Comparison of ENCODE assay signal across 22 cellular contexts in genomic region chr20:17823382-17824144, GRCh38.
DNase-seq lines count a peak whose midpoint lies in the region; ATAC-seq and TF ChIP-seq lines count a peak whose summit lies in the region.
"Had no signal": no experiment of that assay in that cellular context is flagged by ENCODE, and none has a peak within 500 bp of the region (broad histone marks: within the 10 kb centered on the region; RNA-seq: fewer than 3 reads in every experiment).

No MANE protein-coding gene starts in this region.

- in situ Hi-C loops in transverse colon (cut with MboI; ENCODE audit: low pct_ligation_motif_present in 1 of 4, low pct_unique_long_range_greater_than_20kb in 1 of 4, low sequenced_read_pairs in 3 of 4), result no loop called here

- 60 to 63% methylated on average over 9 to 10 of the region's 10 CpGs for WGBS in transverse colon (ENCODE audit: low coverage in 1 of 2), 2 donors

- no peak overlapping the region for H3K9ac ChIP-seq in duodenal mucosa (ENCODE audit: low read depth in 1 of 2, low read length in 2 of 2)
- H3K9ac ChIP-seq: neural progenitor cell had no signal

- H3K4me1 ChIP-seq in duodenal mucosa (ENCODE audit: control insufficient read depth in 1 of 2, insufficient read depth in 2 of 2, low read length in 2 of 2) (peaks cover 42 to 48% of the 10 kb centered on the region in 2 donors), transverse colon (peaks cover 11 to 49% (median 23%) of the 10 kb centered on the region in 4 donors)
- H3K4me1 ChIP-seq: neural progenitor cell, psoas muscle had no signal

- peaks cover 0 to 4% of the 10 kb centered on the region in 2 donors for H3K9me3 Mint-ChIP-seq in effector memory CD8-positive, alpha-beta T cell
- H3K9me3 Mint-ChIP-seq: activated naive CD8-positive, alpha-beta T cell treated with anti-CD3 and anti-CD28 coated beads, Interleukin-2, amount 10 ng/mL, durations not matched to agents 7 days and 5 days had no signal

- H3K9me3 ChIP-seq in duodenal mucosa (ENCODE audit: control insufficient read depth in 1 of 2, low read length in 2 of 2), result peaks cover 2 to 7% of the 10 kb centered on the region in 2 donors
- H3K9me3 ChIP-seq in transverse colon, result no peaks in the 10 kb centered on the region
- H3K9me3 ChIP-seq: psoas muscle had no signal

- CTCF ChIA-PET in RWPE1 (lab: Yijun Ruan, JAX), result interaction anchor here (0.6 kb wide), 1 partner anchor 141 kb away, joined by 3 read pairs; no protein-coding TSS in a partner anchor

- TF ChIP-seq EP300 in transverse colon (IDR thresholded peaks at IDR 0.05; ENCODE audit: low read depth), result no peak

- peak overlapping the region; percentile 40 for H3K27ac ChIP-seq in duodenal mucosa (ENCODE audit: low read depth, low read length)
- H3K27ac ChIP-seq in transverse colon, result peak overlapping the region; percentile 79 to 86 (median 83)
- no peak overlapping the region for H3K27ac ChIP-seq in RWPE1
- H3K27ac ChIP-seq: neural progenitor cell, psoas muscle, WERI-Rb-1 had no signal

- TF ChIP-seq CTCF in transverse colon (IDR thresholded peaks at IDR 0.05), result peak in 1 of 5 experiments; percentile 12
- TF ChIP-seq CTCF in RWPE1 (conservative IDR thresholded peaks at IDR 0.05; ENCODE audit: low read depth), result no peak

- H3K4me3 ChIP-seq in duodenal mucosa (ENCODE audit: low read depth in 1 of 2, low read length in 2 of 2), result no peak overlapping the region
- no peak overlapping the region for H3K4me3 ChIP-seq in transverse colon
- H3K4me3 ChIP-seq: neural progenitor cell, psoas muscle, tibial nerve had no signal

- POLR2A ChIA-PET in RWPE1 (lab: Yijun Ruan, JAX; ENCODE audit: low non-redundant PET), result no interaction called here

- no peak for TF ChIP-seq POLR2A in transverse colon (IDR thresholded peaks at IDR 0.05)

- intact Hi-C loops in transverse colon (cut with DNase I; ENCODE audit: low total_unique reads), result no loop called here

- no peaks in the 10 kb centered on the region for H3K36me3 Mint-ChIP-seq in effector memory CD8-positive, alpha-beta T cell (ENCODE audit: insufficient read depth)
- H3K36me3 Mint-ChIP-seq: activated naive CD8-positive, alpha-beta T cell treated with anti-CD3 and anti-CD28 coated beads, Interleukin-2, amount 10 ng/mL, durations not matched to agents 7 days and 5 days; CD4-positive, CD25-positive, alpha-beta regulatory T cell; neural progenitor cell had no signal

- no peaks in the 10 kb centered on the region for H3K27me3 Mint-ChIP-seq in effector memory CD8-positive, alpha-beta T cell
- H3K27me3 Mint-ChIP-seq: activated naive CD8-positive, alpha-beta T cell treated with anti-CD3 and anti-CD28 coated beads, Interleukin-2, amount 10 ng/mL, durations not matched to agents 7 days and 5 days; CD4-positive, CD25-positive, alpha-beta regulatory T cell; stimulated activated naive CD8-positive, alpha-beta T cell treated with anti-CD3 and anti-CD28 coated beads, Interleukin-15, amount 100 ng/mL, for 72 hours had no signal

- H3K4me1 Mint-ChIP-seq in effector memory CD8-positive, alpha-beta T cell (ENCODE audit: low read depth in 2 of 2), result no peaks in the 10 kb centered on the region

- H3K27ac Mint-ChIP-seq in effector memory CD8-positive, alpha-beta T cell, result peak overlapping the region in 1 of 2 donors; percentile 18
- H3K27ac Mint-ChIP-seq: activated naive CD8-positive, alpha-beta T cell treated with anti-CD3 and anti-CD28 coated beads, Interleukin-2, amount 10 ng/mL, durations not matched to agents 7 days and 5 days; activated T-helper 17 cell treated with anti-CD3 and anti-CD28 coated beads, Interleukin-2, amount 50 U/mL, for 72 hours; CD4-positive, CD25-positive, alpha-beta regulatory T cell; neural progenitor cell; stimulated activated naive CD8-positive, alpha-beta T cell treated with anti-CD3 and anti-CD28 coated beads, Interleukin-15, amount 100 ng/mL, for 72 hours had no signal

- H3K27me3 ChIP-seq in duodenal mucosa (ENCODE audit: control insufficient read depth in 1 of 2, insufficient read depth in 2 of 2, low read length in 2 of 2), result no peaks in the 10 kb centered on the region
- no peaks in the 10 kb centered on the region for H3K27me3 ChIP-seq in transverse colon
- H3K27me3 ChIP-seq: neural progenitor cell, tibial nerve had no signal

- H3K36me3 ChIP-seq in duodenal mucosa (ENCODE audit: control insufficient read depth in 1 of 2, insufficient read depth in 2 of 2, low read length in 2 of 2) (no peaks in the 10 kb centered on the region), transverse colon (no peaks in the 10 kb centered on the region)
- H3K36me3 ChIP-seq: neural progenitor cell, tibial nerve, WERI-Rb-1 had no signal

- DNase-seq in HuH-7 (ENCODE audit: low spot score) (peak; percentile 66), mucosa of gallbladder (ENCODE audit: low spot score) (peak; percentile 57), transverse colon (peak; percentile 46), RWPE1 (ENCODE audit: low spot score) (no peak)
- no peak for DNase-seq in effector memory CD8-positive, alpha-beta T cell
- DNase-seq: activated naive CD8-positive, alpha-beta T cell treated with anti-CD3 and anti-CD28 coated beads, Interleukin-2, amount 10 ng/mL, durations not matched to agents 7 days and 5 days; CD4-positive, CD25-positive, alpha-beta regulatory T cell; effector CD4-positive, alpha-beta T cell; EL; kidney glomerular epithelial cell; NCI-H1092; NCI-H187 treated with DMSO at 0.1 percent for 48 hours; NCI-H69; psoas muscle; stimulated activated naive CD8-positive, alpha-beta T cell treated with anti-CD3 and anti-CD28 coated beads, Interleukin-15, amount 100 ng/mL, for 72 hours; T-helper 9 cell; WERI-Rb-1 had no signal

- no peak overlapping the region for H3K4me3 Mint-ChIP-seq in effector memory CD8-positive, alpha-beta T cell
- H3K4me3 Mint-ChIP-seq: activated naive CD8-positive, alpha-beta T cell treated with anti-CD3 and anti-CD28 coated beads, Interleukin-2, amount 10 ng/mL, durations not matched to agents 7 days and 5 days; activated T-helper 17 cell treated with anti-CD3 and anti-CD28 coated beads, Interleukin-2, amount 50 U/mL, for 72 hours; CD4-positive, CD25-positive, alpha-beta regulatory T cell; neural progenitor cell; stimulated activated naive CD8-positive, alpha-beta T cell treated with anti-CD3 and anti-CD28 coated beads, Interleukin-15, amount 100 ng/mL, for 72 hours had no signal

- ATAC-seq in GM18858 (IDR thresholded peaks at IDR 0.05; ENCODE audit: unreplicated experiment), result no peak
- no peak for ATAC-seq in effector memory CD8-positive, alpha-beta T cell (replicated peaks)
- ATAC-seq: activated T-helper 17 cell treated with anti-CD3 and anti-CD28 coated beads, Interleukin-2, amount 50 U/mL, for 72 hours; stimulated activated naive CD8-positive, alpha-beta T cell treated with anti-CD3 and anti-CD28 coated beads, Interleukin-15, amount 100 ng/mL, for 72 hours had no signal

Comparison
In these comparisons a context has a peak if more than half of its experiments do, and no peak if none do; other contexts are left out.
1. DNase-seq: peak in HuH-7 (single experiment), mucosa of gallbladder (single experiment) and transverse colon (single experiment); none in RWPE1 (single experiment) and effector memory CD8-positive, alpha-beta T cell (0 of 3).